10 cellular contexts compared by ENCODE assay signal in genomic region chr2:80256396-80257167, GRCh38. TPM values are rescaled to one million over a fixed set of nuclear protein-coding genes. Genes with fewer than 3 reads are reported as not detected.
DNase-seq lines count a peak whose midpoint lies in the region; TF ChIP-seq lines count a peak whose summit lies in the region.
"Had no signal": no experiment of that assay in that cellular context is flagged by ENCODE, and none has a peak within 500 bp of the region (broad histone marks: within the 10 kb centered on the region; RNA-seq: fewer than 3 reads in every experiment).

No MANE protein-coding gene starts in this region.

- H3K4me3 Mint-ChIP-seq in chondrocyte (ENCODE audit: unreplicated experiment) (no peak overlapping the region), progenitor cell of endocrine pancreas (ENCODE audit: low read depth) (no peak overlapping the region)
- no peak overlapping the region for H3K4me3 Mint-ChIP-seq in activated CD4-positive, alpha-beta T cell treated with anti-CD3 and anti-CD28 coated beads, Interleukin-2, amount 10 ng/mL, durations not matched to agents 7 days and 5 days
- H3K4me3 Mint-ChIP-seq: naive B cell had no signal

- H3K36me3 Mint-ChIP-seq in chondrocyte (ENCODE audit: low read depth) = no peaks in the 10 kb centered on the region
- no peaks in the 10 kb centered on the region for H3K36me3 Mint-ChIP-seq in progenitor cell of endocrine pancreas (ENCODE audit: insufficient read depth)
- no peaks in the 10 kb centered on the region for H3K36me3 Mint-ChIP-seq in activated CD4-positive, alpha-beta T cell treated with anti-CD3 and anti-CD28 coated beads, Interleukin-2, amount 10 ng/mL, durations not matched to agents 7 days and 5 days (ENCODE audit: low read depth)
- H3K36me3 Mint-ChIP-seq: naive B cell had no signal

- no peak for DNase-seq in GM06990 (ENCODE audit: extremely low read depth, insufficient read length)
- peak; percentile 9 for DNase-seq in M059J (ENCODE audit: low read depth)
- DNase-seq in chondrocyte (ENCODE audit: low spot score) = no peak
- no peak for DNase-seq in progenitor cell of endocrine pancreas (ENCODE audit: low spot score, unreplicated experiment)
- DNase-seq in ecto neural progenitor cell (ENCODE audit: low spot score) = no peak
- DNase-seq in cerebellar nuclear complex (lab: John Stamatoyannopoulos, UW) = no peak
- DNase-seq in activated CD4-positive, alpha-beta T cell treated with anti-CD3 and anti-CD28 coated beads, Interleukin-2, amount 10 ng/mL, durations not matched to agents 7 days and 5 days = no peak
- DNase-seq: naive B cell, NCI-H146 had no signal

- no peaks in the 10 kb centered on the region for H3K27me3 ChIP-seq in GM06990 (replicated peaks; ENCODE audit: control insufficient read depth, insufficient read depth, low read length)

- H3K27ac Mint-ChIP-seq in chondrocyte (ENCODE audit: unreplicated experiment) (no peak overlapping the region), progenitor cell of endocrine pancreas (no peak overlapping the region)
- H3K27ac Mint-ChIP-seq in activated CD4-positive, alpha-beta T cell treated with anti-CD3 and anti-CD28 coated beads, Interleukin-2, amount 10 ng/mL, durations not matched to agents 7 days and 5 days = no peak overlapping the region
- H3K27ac Mint-ChIP-seq: naive B cell had no signal

- peaks cover 4% of the 10 kb centered on the region for H3K27me3 Mint-ChIP-seq in chondrocyte (ENCODE audit: low read depth)
- H3K27me3 Mint-ChIP-seq in progenitor cell of endocrine pancreas = no peaks in the 10 kb centered on the region
- no peaks in the 10 kb centered on the region for H3K27me3 Mint-ChIP-seq in activated CD4-positive, alpha-beta T cell treated with anti-CD3 and anti-CD28 coated beads, Interleukin-2, amount 10 ng/mL, durations not matched to agents 7 days and 5 days
- H3K27me3 Mint-ChIP-seq: naive B cell had no signal

- POLR2A ChIA-PET in activated CD4-positive, alpha-beta T cell treated with anti-CD3 and anti-CD28 coated beads, Interleukin-2, amount 10 ng/mL, durations not matched to agents 7 days and 5 days (lab: Charles Lee) = no interaction called here

- CTCF ChIA-PET in activated CD4-positive, alpha-beta T cell treated with anti-CD3 and anti-CD28 coated beads, Interleukin-2, amount 10 ng/mL, durations not matched to agents 7 days and 5 days (lab: Charles Lee) = no interaction called here

- no peaks in the 10 kb centered on the region for H3K36me3 ChIP-seq in GM06990 (ENCODE audit: control insufficient read depth, insufficient read depth, low read length)

- H3K9me3 Mint-ChIP-seq in chondrocyte (ENCODE audit: low read depth) (peaks cover 4% of the 10 kb centered on the region), progenitor cell of endocrine pancreas (ENCODE audit: low read depth) (peaks cover 4% of the 10 kb centered on the region)
- peaks cover 2% of the 10 kb centered on the region for H3K9me3 Mint-ChIP-seq in activated CD4-positive, alpha-beta T cell treated with anti-CD3 and anti-CD28 coated beads, Interleukin-2, amount 10 ng/mL, durations not matched to agents 7 days and 5 days

- H3K4me1 Mint-ChIP-seq in chondrocyte (ENCODE audit: low read depth) (no peaks in the 10 kb centered on the region), progenitor cell of endocrine pancreas (ENCODE audit: low read depth) (no peaks in the 10 kb centered on the region)
- no peaks in the 10 kb centered on the region for H3K4me1 Mint-ChIP-seq in activated CD4-positive, alpha-beta T cell treated with anti-CD3 and anti-CD28 coated beads, Interleukin-2, amount 10 ng/mL, durations not matched to agents 7 days and 5 days
- H3K4me1 Mint-ChIP-seq: naive B cell had no signal

- TF ChIP-seq CTCF in GM06990 (IDR thresholded peaks at IDR 0.05; ENCODE audit: insufficient read depth, low read length, poor library complexity, severe bottlenecking) (peak; percentile 3), chondrocyte (IDR thresholded peaks at IDR 0.05) (peak; percentile 46), progenitor cell of endocrine pancreas (IDR thresholded peaks at IDR 0.05; ENCODE audit: unreplicated experiment) (peak; percentile 62)

- no peak overlapping the region for H3K4me3 ChIP-seq in GM06990 (replicated peaks; ENCODE audit: low read depth, low read length)

RNA-seq across cellular contexts. Expression of gene LRRTM1, which starts 48.0 kb away (rescaled TPM):
- total RNA-seq in M059J (2014; rRNA removed; shearing (Covaris generic)) = not detected in 2 replicates
- total RNA-seq in chondrocyte (not detected in 3 replicates), progenitor cell of endocrine pancreas (1.6 and 1.9 TPM in 2 replicates)
- not detected for total RNA-seq in activated CD4-positive, alpha-beta T cell treated with anti-CD3 and anti-CD28 coated beads, Interleukin-2, amount 10 ng/mL, durations not matched to agents 7 days and 5 days
- total RNA-seq: dermis microvascular lymphatic vessel endothelial cell had no signal

Comparison
In these comparisons a context has a peak if more than half of its experiments do, and no peak if none do; other contexts are left out.
1. CTCF ChIP-seq: peak in every context shown above with its lines; median percentile 62 in progenitor cell of endocrine pancreas; 46 in chondrocyte; 3 in GM06990.